In genomic region chr2:228344531-228344930, GRCh38 we compare ENCODE assay signal across 6 cellular contexts.
"Had no signal": no experiment of that assay in that cellular context is flagged by ENCODE, and none has a peak within 500 bp of the region (broad histone marks: within the 10 kb centered on the region; RNA-seq: fewer than 3 reads in every experiment).

No MANE protein-coding gene starts in this region.

- DNase-seq: GM23248, GOT3, H7, IMR-90, KG1 had no signal

- H3K4me3 ChIP-seq: GM23248, K562 had no signal

- H3K27ac ChIP-seq: GM23248 had no signal

- H3K9ac ChIP-seq: GM23248 had no signal
